15 cellular contexts compared by ENCODE assay signal in the genomic region with DNA sequence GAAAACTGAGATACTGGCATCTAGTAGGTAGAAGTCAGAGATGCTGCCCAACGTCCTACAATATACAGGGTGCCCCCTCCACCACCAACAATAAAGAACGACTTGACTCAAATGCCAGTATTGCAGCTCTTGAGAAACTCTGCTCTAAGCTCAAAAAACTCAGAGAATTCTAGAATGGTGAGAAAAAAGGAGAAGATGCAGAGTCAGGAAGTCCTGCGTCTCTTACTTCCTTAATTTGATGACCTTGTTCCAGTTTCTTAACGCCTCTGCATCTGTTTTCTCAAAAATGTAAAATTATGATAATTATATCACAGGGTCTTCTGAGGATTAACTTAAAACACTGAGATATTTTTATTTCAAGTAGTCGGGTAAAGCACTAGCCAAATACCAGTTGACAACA. TPM values are rescaled to one million over a fixed set of nuclear protein-coding genes. Genes with fewer than 3 reads are reported as not detected.
DNase-seq lines count a peak whose midpoint lies in the region; ATAC-seq, FAIRE-seq and TF ChIP-seq lines count a peak whose summit lies in the region.
"Had no signal": no experiment of that assay in that cellular context is flagged by ENCODE, and none has a peak within 500 bp of the region (broad histone marks: within the 10 kb centered on the region; RNA-seq: fewer than 3 reads in every experiment).

No MANE protein-coding gene starts in this region.

- no peaks in the 10 kb centered on the region for H3K27me3 ChIP-seq in HL-60 (ENCODE audit: insufficient read depth, poor library complexity, severe bottlenecking)

- no peak for TF ChIP-seq CTCF in HL-60 (IDR thresholded peaks at IDR 0.05; ENCODE audit: insufficient read depth, low read length)

- ATAC-seq in naive B cell (ENCODE audit: low read depth in 2 of 2) (peak; percentile 57 to 58), left lobe of liver (no peak), HG02870 (IDR thresholded peaks at IDR 0.05; ENCODE audit: unreplicated experiment) (no peak)
- ATAC-seq: psoas muscle had no signal

- peak overlapping the region; percentile 66 to 98 (median 84) for H3K4me3 Mint-ChIP-seq in naive B cell
- H3K4me3 Mint-ChIP-seq: activated CD4-positive, alpha-beta T cell treated with anti-CD3 and anti-CD28 coated beads, Interleukin-2, amount 10 ng/mL, durations not matched to agents 24 days and 14 days; activated T-cell treated with anti-CD3 and anti-CD28 coated beads, Interleukin-2, amount 50 U/mL, for 24 hours had no signal

- peak; percentile 86 for DNase-seq in CD1c-positive myeloid dendritic cell (ENCODE audit: extremely low spot score)
- peak in 1 of 2 experiments; percentile 66 for DNase-seq in HL-60 (ENCODE audit: low read depth in 1 of 2, low spot score in 1 of 2)
- DNase-seq in SIG-M5 treated with dmso at 0.1 percent for 504 hours (lab: John Stamatoyannopoulos, UW; ENCODE audit: unreplicated experiment) = peak; percentile 74
- DNase-seq in naive B cell = peak; percentile 68
- no peak for DNase-seq in left lobe of liver (ENCODE audit: low spot score)
- DNase-seq in HTR-8/SVneo (ENCODE audit: insufficient read length, low spot score) = no peak
- DNase-seq in stimulated activated CD4-positive, alpha-beta T cell treated with anti-CD3 and anti-CD28 coated beads, Interleukin-4, amount 100 ng/mL, for 1 hour = no peak
- DNase-seq: activated CD4-positive, alpha-beta T cell treated with anti-CD3 and anti-CD28 coated beads, Interleukin-2, amount 10 ng/mL, durations not matched to agents 24 days and 14 days; activated T-cell treated with anti-CD3 and anti-CD28 coated beads, Interleukin-2, amount 50 U/mL, for 24 hours; aorta; effector CD4-positive, alpha-beta T cell; midbrain; NCI-H2029 treated with DMSO at 0.1 percent for 48 hours; psoas muscle had no signal

- no peak for FAIRE-seq in HTR-8/SVneo (lab: Jason Lieb, UNC)

- H3K27ac Mint-ChIP-seq in naive B cell = peak overlapping the region; percentile 92 to 99 (median 94)
- H3K27ac Mint-ChIP-seq: activated CD4-positive, alpha-beta T cell treated with anti-CD3 and anti-CD28 coated beads, Interleukin-2, amount 10 ng/mL, durations not matched to agents 24 days and 14 days; activated T-cell treated with anti-CD3 and anti-CD28 coated beads, Interleukin-2, amount 50 U/mL, for 24 hours had no signal

- H3K4me1 Mint-ChIP-seq in naive B cell = peaks cover 48 to 76% (median 58%) of the 10 kb centered on the region in 3 donors

- no peaks in the 10 kb centered on the region for H3K27me3 Mint-ChIP-seq in naive B cell

- peaks cover 7 to 12% of the 10 kb centered on the region in 2 donors for H3K36me3 Mint-ChIP-seq in naive B cell

- H3K4me3 ChIP-seq in HL-60 (replicated peaks; ENCODE audit: insufficient read depth, low read length) = no peak overlapping the region
- H3K4me3 ChIP-seq: psoas muscle had no signal

- peaks cover 0 to 6% (median 4%) of the 10 kb centered on the region in 7 donors for H3K9me3 Mint-ChIP-seq in naive B cell
- H3K9me3 Mint-ChIP-seq: activated T-cell treated with anti-CD3 and anti-CD28 coated beads, Interleukin-2, amount 50 U/mL, for 24 hours had no signal

- H3K27ac ChIP-seq in HL-60 (replicated peaks) = peak overlapping the region; percentile 76
- H3K27ac ChIP-seq: psoas muscle had no signal

RNA-seq across cellular contexts. Expression of gene HSBP1, which starts 1.7 kb away (rescaled TPM):
- 10 to 100 TPM; 33.1 to 42.8 (median 39.9) TPM for polyA plus RNA-seq in naive B cell (ENCODE audit: low read depth in 6 of 6)
- total RNA-seq in left lobe of liver = 31.9 TPM

Comparison
In these comparisons a context has a peak if more than half of its experiments do, and no peak if none do; other contexts are left out.
1. DNase-seq: peak in CD1c-positive myeloid dendritic cell (single experiment), SIG-M5 treated with dmso at 0.1 percent for 504 hours (single experiment) and naive B cell (single experiment); none in left lobe of liver (single experiment), HTR-8/SVneo (single experiment) and stimulated activated CD4-positive, alpha-beta T cell treated with anti-CD3 and anti-CD28 coated beads, Interleukin-4, amount 100 ng/mL, for 1 hour (single experiment).
2. ATAC-seq: peak in naive B cell (2 of 2); none in left lobe of liver (single experiment) and HG02870 (single experiment).